17 cellular contexts compared by ENCODE assay signal in the genomic region with DNA sequence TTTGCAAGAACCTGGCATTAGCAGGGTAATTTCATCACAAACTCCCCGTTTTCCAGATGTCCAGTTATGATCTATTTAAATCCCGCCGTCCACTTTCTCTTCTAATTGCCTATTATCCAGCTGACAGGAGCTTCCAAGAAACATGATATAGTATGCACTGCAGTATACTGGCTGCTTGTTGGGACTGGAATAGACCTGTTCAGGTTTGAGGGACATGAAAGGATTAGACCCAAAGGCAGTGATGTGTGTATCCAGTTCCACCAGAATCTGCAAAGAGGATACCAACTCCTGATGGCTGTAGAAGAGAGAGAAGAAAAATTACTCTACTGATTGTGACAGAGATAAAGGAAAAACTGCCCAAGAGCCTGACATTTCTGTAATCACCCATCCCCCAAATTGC.
"Had no signal": no experiment of that assay in that cellular context is flagged by ENCODE, and none has a peak within 500 bp of the region (broad histone marks: within the 10 kb centered on the region; RNA-seq: fewer than 3 reads in every experiment).

No MANE protein-coding gene starts in this region.

- H3K27me3 Mint-ChIP-seq: naive thymus-derived CD8-positive, alpha-beta T cell; stimulated activated memory B cell treated with anti-CD40 and anti-IgM and Interleukin-4, amounts not matched to agents 10 μg/mL and 1 μg/mL and 100 μg/mL, for 72 hours; stimulated activated naive CD8-positive, alpha-beta T cell treated with anti-CD3 and anti-CD28 coated beads, Interleukin-15, Interleukin-2, amounts not matched to agents 100 ng/mL and 50 ng/mL, for 24 hours had no signal

- DNase-seq: colonic mucosa; dermis blood vessel endothelial cell; gastrocnemius medialis; islet precursor cell; mammary epithelial cell; mucosa of descending colon; naive thymus-derived CD8-positive, alpha-beta T cell; posterior cingulate gyrus; spleen; stimulated activated CD4-positive, alpha-beta T cell treated with anti-CD3 and anti-CD28 coated beads, Interleukin-15, amount 100 ng/mL, for 24 hours; stimulated activated CD4-positive, alpha-beta T cell treated with anti-CD3 and anti-CD28 coated beads, Interleukin-1b, Interleukin-23, amount 100 ng/mL, for 48 hours; stimulated activated CD4-positive, alpha-beta T cell treated with anti-CD3 and anti-CD28 coated beads, Interleukin-4, amount 100 ng/mL, for 24 hours; tibial artery had no signal

- H3K27ac Mint-ChIP-seq: naive thymus-derived CD8-positive, alpha-beta T cell; stimulated activated memory B cell treated with anti-CD40 and anti-IgM and Interleukin-4, amounts not matched to agents 10 μg/mL and 1 μg/mL and 100 μg/mL, for 72 hours; stimulated activated naive CD8-positive, alpha-beta T cell treated with anti-CD3 and anti-CD28 coated beads, Interleukin-15, Interleukin-2, amounts not matched to agents 100 ng/mL and 50 ng/mL, for 24 hours had no signal

- ATAC-seq: gastrocnemius medialis; left lobe of liver; mucosa of descending colon; naive thymus-derived CD8-positive, alpha-beta T cell; sciatic nerve; stimulated activated memory B cell treated with anti-CD40 and anti-IgM and Interleukin-4, amounts not matched to agents 10 μg/mL and 1 μg/mL and 100 μg/mL, for 72 hours had no signal

- H3K4me3 Mint-ChIP-seq: naive thymus-derived CD8-positive, alpha-beta T cell; stimulated activated memory B cell treated with anti-CD40 and anti-IgM and Interleukin-4, amounts not matched to agents 10 μg/mL and 1 μg/mL and 100 μg/mL, for 72 hours; stimulated activated naive CD8-positive, alpha-beta T cell treated with anti-CD3 and anti-CD28 coated beads, Interleukin-15, Interleukin-2, amounts not matched to agents 100 ng/mL and 50 ng/mL, for 24 hours had no signal

- H3K4me3 ChIP-seq: colonic mucosa, gastrocnemius medialis, mucosa of descending colon, spleen, tibial artery had no signal

- H3K9me3 Mint-ChIP-seq: naive thymus-derived CD8-positive, alpha-beta T cell; stimulated activated memory B cell treated with anti-CD40 and anti-IgM and Interleukin-4, amounts not matched to agents 10 μg/mL and 1 μg/mL and 100 μg/mL, for 72 hours; stimulated activated naive CD8-positive, alpha-beta T cell treated with anti-CD3 and anti-CD28 coated beads, Interleukin-15, Interleukin-2, amounts not matched to agents 100 ng/mL and 50 ng/mL, for 24 hours had no signal
